8 cellular contexts compared by ENCODE assay signal in genomic region chr12:112937741-112938719, GRCh38. TPM values are rescaled to one million over a fixed set of nuclear protein-coding genes. Genes with fewer than 3 reads are reported as not detected.
DNase-seq lines count a peak whose midpoint lies in the region; ATAC-seq and TF ChIP-seq lines count a peak whose summit lies in the region.

TSS of gene OAS3 (plus strand) at chr12:112938474. CDS start at chr12:112938531, 57 bp downstream.

- H3K27ac Mint-ChIP-seq in type B pancreatic cell: peak within 1 kb of the TSS; percentile 42

- H3K27me3 ChIP-seq in HUES6 (ENCODE audit: control insufficient read depth, insufficient read depth, low read length): peaks cover 40% of the 10 kb centered on the region
- no peaks in the 10 kb centered on the region for H3K27me3 ChIP-seq in adrenal gland
- peaks cover 0 to 4% (median 0%) of the 10 kb centered on the region in 7 donors for H3K27me3 ChIP-seq in heart right ventricle

- H3K9me3 Mint-ChIP-seq in type B pancreatic cell: peaks cover 4% of the 10 kb centered on the region

- ATAC-seq in heart right ventricle: peak; percentile 92 to 98 (median 96)

- no peak for TF ChIP-seq POLR2A in adrenal gland (IDR thresholded peaks at IDR 0.05)

- H3K4me3 ChIP-seq in HUES6 (ENCODE audit: low read depth, low read length) (peak within 1 kb of the TSS; percentile 54), adrenal gland (peak within 1 kb of the TSS; percentile 22 to 94 (median 59)), heart right ventricle (peak within 1 kb of the TSS; percentile 53 to 88 (median 66))

- peak; percentile 29 for DNase-seq in NCI-H1436 (lab: John Stamatoyannopoulos, UW)
- no peak for DNase-seq in NCI-H1436 treated with DMSO at 0.1 percent for 48 hours (lab: John Stamatoyannopoulos, UW)
- DNase-seq in T follicular helper cell (ENCODE audit: low read depth): peak; percentile 45
- peak; percentile 80 to 93 (median 90) for DNase-seq in adrenal gland
- peak; percentile 88 to 92 for DNase-seq in heart right ventricle
- DNase-seq in posterior vena cava (ENCODE audit: low spot score): peak; percentile 96
- DNase-seq in type B pancreatic cell (ENCODE audit: extremely low spot score, unreplicated experiment): no peak

- no peak for TF ChIP-seq CTCF in adrenal gland (IDR thresholded peaks at IDR 0.05)
- TF ChIP-seq CTCF in heart right ventricle (IDR thresholded peaks at IDR 0.05): no peak
- TF ChIP-seq CTCF in type B pancreatic cell (conservative IDR thresholded peaks at IDR 0.05): no peak

- H3K27ac ChIP-seq in HUES6 (ENCODE audit: low read depth, low read length) (no peak within 1 kb of the TSS), adrenal gland (peak within 1 kb of the TSS in 4 of 5 donors; percentile 51 to 87 (median 66)), heart right ventricle (peak within 1 kb of the TSS; percentile 67 to 92 (median 81))

- intact Hi-C loops in adrenal gland (cut with DNase I) (no loop called here), heart right ventricle (cut with DNase I) (loop anchor here in 1 of 10 donors (1.0 to 2.0 kb wide), 2 partner anchors 31 to 41 kb away; partner anchors contain the start of gene OAS2), posterior vena cava (cut with DNase I) (no loop called here)

- WGBS in adrenal gland, 4 donors: 6 to 11% (median 8%) methylated on average over 32 to 50 of the region's 50 CpGs
- WGBS in heart right ventricle, 2 donors: 8 to 10% methylated on average over 50 of the region's 50 CpGs

- H3K4me1 ChIP-seq in HUES6 (ENCODE audit: control insufficient read depth, insufficient read depth, low read length): no peaks in the 10 kb centered on the region
- H3K4me1 ChIP-seq in adrenal gland (replicated peaks in 1 of 2): peaks cover 0 to 8% of the 10 kb centered on the region in 2 donors
- peaks cover 4 to 27% (median 14%) of the 10 kb centered on the region in 9 donors for H3K4me1 ChIP-seq in heart right ventricle

- H3K27me3 Mint-ChIP-seq in type B pancreatic cell: peaks cover 17% of the 10 kb centered on the region

- peak within 1 kb of the TSS; percentile 83 for H3K4me3 Mint-ChIP-seq in type B pancreatic cell

- H3K36me3 ChIP-seq in HUES6 (ENCODE audit: control insufficient read depth, insufficient read depth, low read length) (no peaks in the 10 kb centered on the region), adrenal gland (replicated peaks in 1 of 2) (no peaks in the 10 kb centered on the region), heart right ventricle (peaks cover 0 to 22% (median 0%) of the 10 kb centered on the region in 9 donors)

- H3K9me3 ChIP-seq in HUES6 (ENCODE audit: control insufficient read depth, insufficient read depth, low read depth, low read length): no peaks in the 10 kb centered on the region
- H3K9me3 ChIP-seq in adrenal gland (replicated peaks in 1 of 3): no peaks in the 10 kb centered on the region
- peaks cover 0 to 5% (median 0%) of the 10 kb centered on the region in 11 donors for H3K9me3 ChIP-seq in heart right ventricle

- no peaks in the 10 kb centered on the region for H3K36me3 Mint-ChIP-seq in type B pancreatic cell

- no peaks in the 10 kb centered on the region for H3K4me1 Mint-ChIP-seq in type B pancreatic cell (ENCODE audit: unreplicated experiment)

- H3K9ac ChIP-seq in HUES6 (ENCODE audit: low read length): peak within 1 kb of the TSS; percentile 9

RNA-seq across cellular contexts. Expression of gene OAS3, which starts in this region (rescaled TPM):
- total RNA-seq in adrenal gland (10 to 100 TPM in 6 of 8 donors, 1 to 10 TPM in 2; 6.8 to 19.4 (median 11.9) TPM), heart right ventricle (10 to 100 TPM in 5 of 10 donors, 1 to 10 TPM in 5; 5.9 to 28.0 (median 10.5) TPM), posterior vena cava (10 to 100 TPM; 11.3 to 21.1 TPM), type B pancreatic cell (ENCODE audit: low replicate concordance) (4.6 and 13.0 TPM in 2 replicates)
- polyA plus RNA-seq in adrenal gland (1 to 10 TPM; 2.7 to 9.3 (median 6.8) TPM), heart right ventricle (1 to 10 TPM; 3.0 to 5.2 TPM)

Comparison
In these comparisons a context has a peak if more than half of its experiments do, and no peak if none do; other contexts are left out.
1. DNase-seq: peak in NCI-H1436 (single experiment), T follicular helper cell (single experiment), adrenal gland (7 of 7), heart right ventricle (2 of 2) and posterior vena cava (single experiment); none in NCI-H1436 treated with DMSO at 0.1 percent for 48 hours (single experiment) and type B pancreatic cell (single experiment).
2. Peak in every context shown above with its lines, with median percentiles within 50 percentile points of each other: H3K4me3 ChIP-seq.